Comparison of ENCODE assay signal across 9 cellular contexts in the genomic region with DNA sequence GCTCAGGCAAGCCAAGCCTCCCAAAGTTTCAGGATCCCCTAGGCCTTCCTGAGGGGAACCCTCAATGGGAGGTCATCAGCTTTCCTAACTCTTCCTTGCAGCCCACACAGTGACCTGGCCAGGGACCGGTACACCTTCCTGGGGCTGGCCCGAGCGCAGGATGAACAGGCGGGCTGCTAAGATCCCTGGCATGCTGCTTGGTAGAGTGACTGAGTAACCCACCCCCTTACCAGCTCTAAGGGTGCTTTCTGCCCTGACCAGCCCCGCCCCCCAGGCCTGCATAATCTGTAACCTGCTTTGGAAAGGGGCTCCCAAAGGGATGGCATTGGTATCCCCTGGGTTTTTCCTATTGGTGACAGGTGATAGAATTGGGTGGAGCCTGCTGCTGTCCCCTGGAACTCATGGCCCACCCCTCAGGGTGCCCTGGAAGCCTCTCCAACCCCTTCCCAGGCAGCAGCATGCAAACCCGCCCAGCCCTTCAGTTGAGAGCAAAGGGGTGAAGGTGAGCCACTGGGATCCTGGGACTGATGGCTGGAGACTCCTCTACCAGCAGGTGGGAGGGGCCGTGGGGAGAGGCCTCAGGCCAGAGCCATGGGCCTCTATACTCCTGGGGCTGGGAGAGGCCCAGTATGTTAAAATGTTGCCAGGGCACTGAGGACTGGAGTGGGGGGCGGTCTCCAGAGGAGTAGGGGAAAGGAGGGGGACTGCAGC. TPM values are rescaled to one million over a fixed set of nuclear protein-coding genes. Genes with fewer than 3 reads are reported as not detected.
DNase-seq lines count a peak whose midpoint lies in the region; ATAC-seq and TF ChIP-seq lines count a peak whose summit lies in the region.
"Had no signal": no experiment of that assay in that cellular context is flagged by ENCODE, and none has a peak within 500 bp of the region (broad histone marks: within the 10 kb centered on the region; RNA-seq: fewer than 3 reads in every experiment).

No MANE protein-coding gene starts in this region.

- no peaks in the 10 kb centered on the region for H3K4me1 ChIP-seq in right lobe of liver
- H3K4me1 ChIP-seq in stomach: peaks cover 13 to 30% (median 22%) of the 10 kb centered on the region in 4 donors

- TF ChIP-seq EP300 in stomach (IDR thresholded peaks at IDR 0.05): no peak

- H3K4me3 ChIP-seq in choroid plexus epithelial cell (ENCODE audit: low read depth, low read length) (peak overlapping the region; percentile 59), right lobe of liver (no peak overlapping the region), stomach (peak overlapping the region; percentile 43 to 51 (median 46))

- H3K27ac ChIP-seq in right lobe of liver (peak overlapping the region; percentile 36 to 54 (median 40)), stomach (peak overlapping the region; percentile 67 to 89 (median 78))

- WGBS in right lobe of liver (ENCODE audit: insufficient coverage, low coverage, low lambda C conversion rate, missing lambda C conversion rate): 90% methylated on average over 2 of the region's 8 CpGs
- 90 to 95% (median 94%) methylated on average over 7 to 8 of the region's 8 CpGs for WGBS in stomach, 5 donors

- TF ChIP-seq CTCF in choroid plexus epithelial cell (conservative IDR thresholded peaks at IDR 0.05; ENCODE audit: low read depth, low read length) (no peak), right lobe of liver (IDR thresholded peaks at IDR 0.05) (no peak), stomach (IDR thresholded peaks at IDR 0.05) (no peak)

- intact Hi-C loops in right lobe of liver (cut with DNase I): no loop called here
- intact Hi-C loops in stomach (cut with DNase I; ENCODE audit: low total_unique reads): no loop called here

- POLR2A ChIA-PET in HEK293T (lab: Yijun Ruan, JAX): interaction anchor here (0.7 to 2.6 kb wide), 5 partner anchors 8 to 74 kb away, joined by 3 to 8 read pairs (median 4); no protein-coding TSS in a partner anchor

- H3K27me3 ChIP-seq in right lobe of liver (no peaks in the 10 kb centered on the region), stomach (peaks cover 0 to 9% (median 0%) of the 10 kb centered on the region in 3 donors)

- CTCF ChIA-PET in HEK293T (lab: Yijun Ruan, JAX): interaction anchor here (1.4 kb wide), 1 partner anchor 19 kb away, joined by 5 read pairs; no protein-coding TSS in a partner anchor

- peak in 1 of 4 donors; percentile 7 for ATAC-seq in right lobe of liver

- peak; percentile 13 for DNase-seq in HEK293T (ENCODE audit: extremely low spot score)
- no peak for DNase-seq in choroid plexus epithelial cell (ENCODE audit: low read depth)
- DNase-seq in right lobe of liver: no peak
- no peak for DNase-seq in stomach
- DNase-seq in NCI-H2081 treated with DMSO at 0.1 percent for 48 hours (lab: John Stamatoyannopoulos, UW): no peak
- no peak for DNase-seq in AML-193 (lab: John Stamatoyannopoulos, UW)
- no peak for DNase-seq in activated CD8-positive, alpha-beta memory T cell treated with anti-CD3 and anti-CD28 coated beads, Interleukin-2, amount 50 U/mL, for 4 hours
- no peak for DNase-seq in HuH-7.5 (ENCODE audit: low spot score)

- H3K36me3 ChIP-seq in right lobe of liver: no peaks in the 10 kb centered on the region
- H3K36me3 ChIP-seq in stomach: no peaks in the 10 kb centered on the region

- H3K9me3 ChIP-seq in right lobe of liver (no peaks in the 10 kb centered on the region), stomach (no peaks in the 10 kb centered on the region)

- no peak for TF ChIP-seq POLR2A in right lobe of liver (IDR thresholded peaks at IDR 0.05)
- no peak for TF ChIP-seq POLR2A in stomach (IDR thresholded peaks at IDR 0.05)

TF ChIP-seq in HEK293T, 16 proteins besides CTCF, POLR2A, EP300 and RAD21:
- TF ChIP-seq, protein P1, sequence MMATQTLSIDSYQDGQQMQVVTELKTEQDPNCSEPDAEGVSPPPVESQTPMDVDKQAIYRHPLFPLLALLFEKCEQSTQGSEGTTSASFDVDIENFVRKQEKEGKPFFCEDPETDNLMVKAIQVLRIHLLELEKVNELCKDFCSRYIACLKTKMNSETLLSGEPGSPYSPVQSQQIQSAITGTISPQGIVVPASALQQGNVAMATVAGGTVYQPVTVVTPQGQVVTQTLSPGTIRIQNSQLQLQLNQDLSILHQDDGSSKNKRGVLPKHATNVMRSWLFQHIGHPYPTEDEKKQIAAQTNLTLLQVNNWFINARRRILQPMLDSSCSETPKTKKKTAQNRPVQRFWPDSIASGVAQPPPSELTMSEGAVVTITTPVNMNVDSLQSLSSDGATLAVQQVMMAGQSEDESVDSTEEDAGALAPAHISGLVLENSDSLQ (IDR thresholded peaks at IDR 0.05): no peak
- TF ChIP-seq SP1 (IDR thresholded peaks at IDR 0.05) (no peak), ZNF384 (IDR thresholded peaks at IDR 0.05) (no peak), CTBP1 (IDR thresholded peaks at IDR 0.05; ENCODE audit: borderline replicate concordance) (no peak), FOXA1 (IDR thresholded peaks at IDR 0.05) (no peak), HDGF (IDR thresholded peaks at IDR 0.05; ENCODE audit: borderline replicate concordance) (no peak), ELF4 (IDR thresholded peaks at IDR 0.05) (no peak), LEF1 (IDR thresholded peaks at IDR 0.05; ENCODE audit: borderline replicate concordance) (no peak), NFRKB (IDR thresholded peaks at IDR 0.05) (no peak)

RNA-seq across cellular contexts. Expression of gene KIF7, which starts 11.0 kb away (rescaled TPM):
- total RNA-seq in right lobe of liver (under 1 TPM; 0.34 to 0.92 (median 0.48) TPM), stomach (10 to 100 TPM in 1 of 5 donors, 1 to 10 TPM in 3, not detected in 1; 3.0 to 13.9 (median 7.9) TPM)
- 1 to 10 TPM; 1.7 to 2.3 (median 1.7) TPM for polyA plus RNA-seq in stomach

RNA-seq across cellular contexts. Expression of gene PLIN1, which starts 12.9 kb away (rescaled TPM):
- total RNA-seq in right lobe of liver (10 to 100 TPM in 4 of 6 experiments, 1 to 10 TPM in 2; 2.5 to 28.8 (median 18.6) TPM), stomach (1 to 10 TPM; 2.2 to 7.6 (median 3.8) TPM)
- 1 to 10 TPM in 2 of 3 donors, under 1 TPM in 1; 0.12 to 5.5 (median 1.6) TPM for polyA plus RNA-seq in stomach

RNA-seq across cellular contexts. Expression of gene PEX11A, which starts 24.3 kb away (rescaled TPM):
- total RNA-seq in right lobe of liver (10 to 100 TPM in 5 of 6 experiments, 1 to 10 TPM in 1; 6.9 to 30.9 (median 22.6) TPM), stomach (10 to 100 TPM in 1 of 5 donors, 1 to 10 TPM in 3, not detected in 1; 2.3 to 11.2 (median 2.9) TPM)
- 1 to 10 TPM; 6.8 to 8.1 (median 7.5) TPM for polyA plus RNA-seq in stomach

RNA-seq across cellular contexts. Expression of gene WDR93, which starts 24.3 kb away (rescaled TPM):
- not detected for total RNA-seq in right lobe of liver
- total RNA-seq in stomach: not detected
- polyA plus RNA-seq in stomach: under 1 TPM in 1 of 3 donors, not detected in 2; 0.10 TPM
- total RNA-seq: bronchial epithelial cell had no signal

Comparison
In these comparisons a context has a peak if more than half of its experiments do, and no peak if none do; other contexts are left out.
1. H3K4me3 ChIP-seq: peak in choroid plexus epithelial cell (single experiment) and stomach (4 of 4); none in right lobe of liver (0 of 3).